18 cellular contexts compared by ENCODE assay signal in genomic region chr6:21935142-21935541, GRCh38.
"Had no signal": no experiment of that assay in that cellular context is flagged by ENCODE, and none has a peak within 500 bp of the region (broad histone marks: within the 10 kb centered on the region; RNA-seq: fewer than 3 reads in every experiment).

No MANE protein-coding gene starts in this region.

- H3K36me3 ChIP-seq: gastrocnemius medialis, neutrophil, right lobe of liver, stomach, thyroid gland, vagina had no signal

- H3K27me3 ChIP-seq: dorsolateral prefrontal cortex, gastrocnemius medialis, neutrophil, right lobe of liver, stomach, thyroid gland, vagina had no signal

- ATAC-seq: gastrocnemius medialis had no signal

- H3K4me1 ChIP-seq: gastrocnemius medialis, parathyroid adenoma, right lobe of liver, stomach, vagina had no signal

- H3K4me1 Mint-ChIP-seq: memory B cell; stimulated activated naive B cell treated with anti-CD40 and anti-IgM and Interleukin-4, amounts not matched to agents 10 μg/mL and 1 μg/mL and 100 μg/mL, for 72 hours had no signal

- FAIRE-seq: small intestine had no signal

- H3K4me3 ChIP-seq: dorsolateral prefrontal cortex, gastrocnemius medialis, lung, right lobe of liver, stomach, thyroid gland, vagina had no signal

- H3K79me2 ChIP-seq: parathyroid adenoma had no signal

- H3K9me3 ChIP-seq: gastrocnemius medialis, neutrophil, right lobe of liver, thyroid gland, vagina had no signal

- H3K27me3 Mint-ChIP-seq: memory B cell; progenitor cell of endocrine pancreas; stimulated activated naive B cell treated with anti-CD40 and anti-IgM and Interleukin-4, amounts not matched to agents 10 μg/mL and 1 μg/mL and 100 μg/mL, for 72 hours had no signal

- H3K9me3 Mint-ChIP-seq: natural killer cell had no signal

- H3K4me3 Mint-ChIP-seq: memory B cell; natural killer cell; neural crest cell; stimulated activated naive B cell treated with anti-CD40 and anti-IgM and Interleukin-4, amounts not matched to agents 10 μg/mL and 1 μg/mL and 100 μg/mL, for 72 hours had no signal

- H3K27ac Mint-ChIP-seq: memory B cell; natural killer cell; progenitor cell of endocrine pancreas; stimulated activated naive B cell treated with anti-CD40 and anti-IgM and Interleukin-4, amounts not matched to agents 10 μg/mL and 1 μg/mL and 100 μg/mL, for 72 hours had no signal

- H3K9ac ChIP-seq: parathyroid adenoma had no signal

- H3K36me3 Mint-ChIP-seq: memory B cell; natural killer cell; stimulated activated naive B cell treated with anti-CD40 and anti-IgM and Interleukin-4, amounts not matched to agents 10 μg/mL and 1 μg/mL and 100 μg/mL, for 72 hours had no signal

- DNase-seq: dorsolateral prefrontal cortex; effector CD4-positive, alpha-beta T cell; gastrocnemius medialis; natural killer cell; stimulated activated CD4-positive, alpha-beta T cell treated with anti-CD3 and anti-CD28 coated beads, Interleukin-2, amount 100 ng/mL, for 48 hours; stimulated activated naive B cell treated with anti-CD40 and anti-IgM and Interleukin-4, amounts not matched to agents 10 μg/mL and 1 μg/mL and 100 μg/mL, for 72 hours had no signal

- H3K27ac ChIP-seq: dorsolateral prefrontal cortex, epithelial cell of prostate, gastrocnemius medialis, neutrophil, parathyroid adenoma, right lobe of liver, stomach, vagina had no signal

- H2AFZ ChIP-seq: parathyroid adenoma had no signal
